Comparison of ENCODE assay signal across 29 cellular contexts in the genomic region with DNA sequence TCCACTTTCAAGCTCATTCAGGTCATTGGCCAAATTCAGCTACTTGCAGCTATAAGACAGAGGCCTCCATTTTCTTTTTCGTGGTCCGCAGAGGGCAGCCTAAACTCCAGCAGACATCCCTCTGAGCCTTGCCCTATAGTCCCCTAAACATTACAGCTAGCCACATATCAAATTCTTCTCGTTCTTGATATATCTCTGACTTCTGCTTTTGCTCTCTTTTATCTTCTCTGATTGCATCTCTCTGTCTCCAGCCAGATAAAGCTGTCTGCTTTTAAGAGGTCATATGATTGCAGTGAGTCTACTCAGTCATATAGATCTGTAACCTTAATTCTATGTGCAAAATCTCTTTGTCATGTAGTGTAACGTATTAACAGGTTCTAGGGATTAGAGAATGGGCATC.
"Had no signal": no experiment of that assay in that cellular context is flagged by ENCODE, and none has a peak within 500 bp of the region (broad histone marks: within the 10 kb centered on the region; RNA-seq: fewer than 3 reads in every experiment).

No MANE protein-coding gene starts in this region.

- H3K9me3 ChIP-seq: body of pancreas, esophagus squamous epithelium had no signal

- H3K79me2 ChIP-seq: hepatocyte had no signal

- ATAC-seq: activated CD4-positive, CD25-positive, alpha-beta regulatory T cell treated with anti-CD3 and anti-CD28 coated beads, Interleukin-2, amount 50 U/mL, for 24 hours; activated T-cell treated with anti-CD3 and anti-CD28 coated beads, Interleukin-2, amount 50 U/mL, for 72 hours; body of pancreas; effector memory CD8-positive, alpha-beta T cell; gastroesophageal sphincter; heart right ventricle; T-helper 17 cell had no signal

- H3K4me3 ChIP-seq: body of pancreas, esophagus squamous epithelium, gastroesophageal sphincter, heart right ventricle, hepatocyte had no signal

- H3K27me3 ChIP-seq: body of pancreas, esophagus squamous epithelium, gastroesophageal sphincter, heart right ventricle, hepatocyte had no signal

- H3K4me1 ChIP-seq: body of pancreas, esophagus squamous epithelium, gastroesophageal sphincter, heart right ventricle had no signal

- H3K36me3 ChIP-seq: esophagus squamous epithelium, gastroesophageal sphincter, heart right ventricle, WERI-Rb-1 had no signal

- H2AFZ ChIP-seq: hepatocyte had no signal

- DNase-seq: activated B cell treated with CpG ODN at 0.5 μM for 24 hours; activated CD4-positive, alpha-beta memory T cell treated with anti-CD3 and anti-CD28 coated beads for 36 hours; activated CD4-positive, alpha-beta T cell treated with anti-CD3 and anti-CD28 coated beads for 48 hours; activated CD8-positive, alpha-beta memory T cell treated with anti-CD3 and anti-CD28 coated beads, Interleukin-2, amount 50 U/mL, for 48 hours; activated gamma-delta T cell; activated naive CD4-positive, alpha-beta T cell; activated naive CD4-positive, alpha-beta T cell treated with anti-CD3 and anti-CD28 coated beads, Interleukin-2, amount 10 ng/mL, durations not matched to agents 7 days and 5 days; activated T-cell treated with anti-CD3 and anti-CD28 coated beads for 4 hours; activated T-cell treated with anti-CD3 and anti-CD28 coated beads, Interleukin-2, amount 50 U/mL, for 24 hours; activated T-cell treated with anti-CD3 and anti-CD28 coated beads, Interleukin-2, amount 50 U/mL, for 72 hours; amniotic stem cell; anterior cingulate cortex; body of pancreas; caudate nucleus; cortex of kidney; dermis blood vessel endothelial cell; effector CD4-positive, alpha-beta T cell; effector memory CD8-positive, alpha-beta T cell; esophagus squamous epithelium; foreskin melanocyte; heart right ventricle; T-helper 1 cell; T-helper 17 cell; T1000; WERI-Rb-1 had no signal

- H3K27ac ChIP-seq: body of pancreas, epithelial cell of prostate, esophagus squamous epithelium, gastroesophageal sphincter, heart right ventricle, hepatocyte, WERI-Rb-1 had no signal

- H3K4me2 ChIP-seq: hepatocyte had no signal
